Comparison of ENCODE assay signal across 26 cellular contexts in genomic region chr15:68450192-68450591, GRCh38. TPM values are rescaled to one million over a fixed set of nuclear protein-coding genes. Genes with fewer than 3 reads are reported as not detected.
DNase-seq lines count a peak whose midpoint lies in the region; ATAC-seq and TF ChIP-seq lines count a peak whose summit lies in the region.
"Had no signal": no experiment of that assay in that cellular context is flagged by ENCODE, and none has a peak within 500 bp of the region (broad histone marks: within the 10 kb centered on the region; RNA-seq: fewer than 3 reads in every experiment).

No MANE protein-coding gene starts in this region.

- H3K36me3 Mint-ChIP-seq in MCF 10A (ENCODE audit: insufficient read depth, unreplicated experiment) = no peaks in the 10 kb centered on the region
- H3K36me3 Mint-ChIP-seq: CD4-positive, alpha-beta memory T cell had no signal

- DNase-seq in D341Med (ENCODE audit: low spot score) (peak; percentile 3), RPMI7951 (ENCODE audit: low read depth) (peak; percentile 73), left cardiac atrium (no peak), lung (ENCODE audit: low spot score) (peak; percentile 3), MCF 10A (ENCODE audit: unreplicated experiment) (no peak), Karpas-422 (no peak)
- DNase-seq: AML-193; CD4-positive, alpha-beta memory T cell; COR-L47; EL; GDM1; GOT3; HFFc6; Kasumi-1; NCI-H1105 treated with DMSO at 0.1 percent for 48 hours; NCI-H2029; NCI-H226; NCI-H510A; NCI-H69; SK-N-SH; SW 1271 had no signal

- CTCF ChIA-PET in MCF 10A (lab: Yijun Ruan, JAX) = interaction anchor here (0.9 kb wide), 1 partner anchor 26 kb away, joined by 3 read pairs; no protein-coding TSS in a partner anchor

- H3K4me3 Mint-ChIP-seq in MCF 10A (ENCODE audit: unreplicated experiment) = no peak overlapping the region
- H3K4me3 Mint-ChIP-seq: CD4-positive, alpha-beta memory T cell; HFFc6 had no signal

- POLR2A ChIA-PET in MCF 10A (lab: Yijun Ruan, JAX) = no interaction called here

- H3K27ac Mint-ChIP-seq in MCF 10A (ENCODE audit: low read depth, unreplicated experiment) = no peak overlapping the region
- H3K27ac Mint-ChIP-seq: CD4-positive, alpha-beta memory T cell; HFFc6 had no signal

- H3K9me3 ChIP-seq in lung (ENCODE audit: control insufficient read depth in 2 of 2, insufficient read depth in 1 of 2, low read length in 1 of 2) = no peaks in the 10 kb centered on the region
- no peaks in the 10 kb centered on the region for H3K9me3 ChIP-seq in Karpas-422 (ENCODE audit: low read length)
- H3K9me3 ChIP-seq: HAP-1, SK-N-SH had no signal

- H3K4me2 ChIP-seq in Karpas-422 (ENCODE audit: low read depth, low read length, poor library complexity, severe bottlenecking) = no peak overlapping the region
- H3K4me2 ChIP-seq: BLaER1 treated with 17β-estradiol and CSF1 and Interleukin-3, amounts not matched to agents 10 nM and 100 nM; SK-N-SH had no signal

- no peaks in the 10 kb centered on the region for H3K9me2 ChIP-seq in Karpas-422 (replicated peaks; ENCODE audit: insufficient read depth, low read length)
- H3K9me2 ChIP-seq: SK-N-SH had no signal

- no peaks in the 10 kb centered on the region for H4K20me1 ChIP-seq in Karpas-422 (ENCODE audit: insufficient read depth, low read depth, low read length)
- H4K20me1 ChIP-seq: BLaER1 treated with 17β-estradiol and CSF1 and Interleukin-3, amounts not matched to agents 10 nM and 100 nM had no signal

- H3K79me2 ChIP-seq in Karpas-422 (ENCODE audit: low read length) = no peaks in the 10 kb centered on the region

- intact Hi-C loops in left cardiac atrium (cut with DNase I) = no loop called here
- intact Hi-C loops in MCF 10A (cut with micrococcal nuclease) = no loop called here

- no peak overlapping the region for H3K9ac ChIP-seq in Karpas-422 (ENCODE audit: low read length)
- H3K9ac ChIP-seq: BLaER1 treated with 17β-estradiol and CSF1 and Interleukin-3, amounts not matched to agents 10 nM and 100 nM; SK-N-SH had no signal

- H3K36me3 ChIP-seq in lung (ENCODE audit: control insufficient read depth in 2 of 2, insufficient read depth in 2 of 2, low read length in 2 of 2) = no peaks in the 10 kb centered on the region
- no peaks in the 10 kb centered on the region for H3K36me3 ChIP-seq in Karpas-422 (ENCODE audit: insufficient read depth, low read length)
- H3K36me3 ChIP-seq: BLaER1 treated with 17β-estradiol and CSF1 and Interleukin-3, amounts not matched to agents 10 nM and 100 nM; HAP-1 had no signal

- no TSS peak for BruUV-seq in MCF 10A (replicated peaks; lab: Mats Ljungman, UMichigan)

- H3K4me1 ChIP-seq in lung (ENCODE audit: control insufficient read depth in 2 of 2, insufficient read depth in 2 of 2, low read length in 2 of 2) = peaks cover 0 to 7% of the 10 kb centered on the region in 2 donors
- H3K4me1 ChIP-seq in Karpas-422 (ENCODE audit: low read length) = no peaks in the 10 kb centered on the region
- H3K4me1 ChIP-seq: BLaER1 treated with 17β-estradiol and CSF1 and Interleukin-3, amounts not matched to agents 10 nM and 100 nM; HAP-1 had no signal

- H3K27me3 Mint-ChIP-seq in MCF 10A (ENCODE audit: insufficient read depth, unreplicated experiment) = peaks cover 78% of the 10 kb centered on the region

- ATAC-seq in left cardiac atrium (peak; percentile 87 to 94), lung (ENCODE audit: insufficient read depth, low FRiP score) (no peak), HG03342 (IDR thresholded peaks at IDR 0.05; ENCODE audit: unreplicated experiment) (no peak), GM19324 (IDR thresholded peaks at IDR 0.05; ENCODE audit: low FRiP score, unreplicated experiment) (no peak)
- ATAC-seq: Panc1 had no signal

- H3K27ac ChIP-seq in lung (ENCODE audit: low read depth in 1 of 2, low read length in 1 of 2) = no peak overlapping the region
- H3K27ac ChIP-seq in Karpas-422 (ENCODE audit: low read length) = no peak overlapping the region
- H3K27ac ChIP-seq: BLaER1 treated with 17β-estradiol and CSF1 and Interleukin-3, amounts not matched to agents 10 nM and 100 nM had no signal

- H3K9me3 Mint-ChIP-seq in MCF 10A (ENCODE audit: unreplicated experiment) = peaks cover 11% of the 10 kb centered on the region
- H3K9me3 Mint-ChIP-seq: HFFc6 had no signal

- H2AFZ ChIP-seq in Karpas-422 (ENCODE audit: low read length) = no peak overlapping the region

- peaks cover 4% of the 10 kb centered on the region for H3K4me1 Mint-ChIP-seq in MCF 10A (ENCODE audit: insufficient read depth, unreplicated experiment)
- H3K4me1 Mint-ChIP-seq: CD4-positive, alpha-beta memory T cell had no signal

- TF ChIP-seq CTCF in lung (IDR thresholded peaks at IDR 0.05; ENCODE audit: control extremely low read depth, extremely low read depth) = no peak
- no peak for TF ChIP-seq CTCF in MCF 10A (IDR thresholded peaks at IDR 0.05; ENCODE audit: unreplicated experiment)

- 60 to 96% methylated on average over 1 of the region's 1 CpG for WGBS in lung, 2 donors

- no peaks in the 10 kb centered on the region for H3K27me3 ChIP-seq in lung (ENCODE audit: control insufficient read depth, insufficient read depth)
- H3K27me3 ChIP-seq in Karpas-422 (ENCODE audit: low read length) = no peaks in the 10 kb centered on the region
- H3K27me3 ChIP-seq: BLaER1 treated with 17β-estradiol and CSF1 and Interleukin-3, amounts not matched to agents 10 nM and 100 nM had no signal

- no peak overlapping the region for H3K4me3 ChIP-seq in lung
- no peak overlapping the region for H3K4me3 ChIP-seq in Karpas-422 (ENCODE audit: low read length)
- H3K4me3 ChIP-seq: BLaER1 treated with 17β-estradiol and CSF1 and Interleukin-3, amounts not matched to agents 10 nM and 100 nM; HAP-1 had no signal

RNA-seq across cellular contexts. Expression of gene ITGA11, which starts 18.2 kb away (rescaled TPM):
- 90.7 and 102 TPM in 2 replicates for total RNA-seq in RPMI7951 (2014; rRNA removed; shearing (Covaris generic))
- total RNA-seq in left cardiac atrium (10 to 100 TPM; 22.4 to 23.8 TPM), lung (1 to 10 TPM; 1.7 to 1.8 TPM), MCF 10A (2022) (0.19 TPM in 1 of 2 replicates, not detected in the other)
- under 1 TPM; 0.35 to 0.39 TPM for polyA plus RNA-seq in lung
- not detected in 2 replicates for total RNA-seq in Karpas-422 (2014; rRNA removed; shearing (Covaris generic); ENCODE audit: low replicate concordance)
- total RNA-seq: CD4-positive, alpha-beta memory T cell had no signal
- polyA plus RNA-seq: CD4-positive, alpha-beta memory T cell had no signal

Comparison
In these comparisons a context has a peak if more than half of its experiments do, and no peak if none do; other contexts are left out.
1. DNase-seq: peak in D341Med (single experiment), RPMI7951 (single experiment) and lung (single experiment); none in left cardiac atrium (single experiment), MCF 10A (single experiment) and Karpas-422 (single experiment).
2. ATAC-seq: peak in left cardiac atrium (2 of 2); none in lung (single experiment), HG03342 (single experiment) and GM19324 (single experiment).
3. RNA of gene ITGA11, which starts 18.2 kb away (total RNA-seq): 90.7 to 102 TPM in RPMI7951 and 22.4 to 23.8 TPM in left cardiac atrium; 1.7 to 1.8 TPM in lung, 0.19 TPM in MCF 10A and not detected in Karpas-422; every median in the first group is over 4 times any median in the second.